Comparison of ENCODE assay signal across 1 cellular context in the genomic region with DNA sequence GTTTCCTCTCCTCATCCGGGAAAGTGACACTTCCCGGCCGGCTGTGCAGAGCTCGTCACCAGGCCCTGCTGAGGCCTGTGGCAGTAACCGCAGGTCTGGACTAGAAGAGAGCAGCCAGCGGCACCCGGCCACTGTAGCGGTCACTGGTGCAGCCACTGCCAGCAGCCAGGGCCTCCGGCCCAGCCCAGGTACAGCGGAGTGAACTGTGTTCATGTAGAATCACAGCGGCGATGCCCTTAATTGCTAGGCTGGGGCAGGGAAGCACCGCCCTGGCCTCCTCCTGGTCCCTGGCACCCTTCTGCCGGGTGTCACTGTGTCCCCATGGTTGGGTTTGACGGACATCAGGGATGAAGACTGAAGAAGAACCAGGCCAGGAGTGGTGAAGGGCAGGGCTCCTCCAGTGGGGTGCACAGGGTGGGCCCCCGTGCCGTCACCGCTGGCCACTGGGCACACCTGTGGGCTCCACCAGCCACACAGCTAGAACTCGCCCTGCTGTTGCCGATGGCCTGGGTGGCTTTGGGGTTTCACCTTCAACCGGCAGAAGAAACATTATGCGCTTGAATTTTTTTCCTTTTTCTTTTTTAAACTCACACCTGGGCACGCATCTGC.
TF ChIP-seq lines count a peak whose summit lies in the region.

No MANE protein-coding gene starts in this region.

TF ChIP-seq in SK-N-SH, 30 proteins besides CTCF, POLR2A, EP300 and RAD21 (continued from another document):
- TF ChIP-seq, protein P1, sequence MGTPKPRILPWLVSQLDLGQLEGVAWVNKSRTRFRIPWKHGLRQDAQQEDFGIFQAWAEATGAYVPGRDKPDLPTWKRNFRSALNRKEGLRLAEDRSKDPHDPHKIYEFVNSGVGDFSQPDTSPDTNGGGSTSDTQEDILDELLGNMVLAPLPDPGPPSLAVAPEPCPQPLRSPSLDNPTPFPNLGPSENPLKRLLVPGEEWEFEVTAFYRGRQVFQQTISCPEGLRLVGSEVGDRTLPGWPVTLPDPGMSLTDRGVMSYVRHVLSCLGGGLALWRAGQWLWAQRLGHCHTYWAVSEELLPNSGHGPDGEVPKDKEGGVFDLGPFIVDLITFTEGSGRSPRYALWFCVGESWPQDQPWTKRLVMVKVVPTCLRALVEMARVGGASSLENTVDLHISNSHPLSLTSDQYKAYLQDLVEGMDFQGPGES (IDR thresholded peaks at IDR 0.05; ENCODE audit: low read depth, low read length), result no peak
- TF ChIP-seq GATA2 (CRISPR knock-in tag; IDR thresholded peaks at IDR 0.05) (no peak), YY1 (IDR thresholded peaks at IDR 0.05; ENCODE audit: low read depth) (no peak), POLR2AphosphoS5 (IDR thresholded peaks at IDR 0.05; ENCODE audit: low read depth, low read length) (no peak), NFIC (IDR thresholded peaks at IDR 0.05; ENCODE audit: borderline replicate concordance) (no peak), MEF2A (IDR thresholded peaks at IDR 0.05; ENCODE audit: borderline replicate concordance, low read depth) (no peak), JUND (IDR thresholded peaks at IDR 0.05) (no peak), TAF1 (IDR thresholded peaks at IDR 0.05; ENCODE audit: borderline replicate concordance, low read depth, low read length) (no peak), NRF1 (IDR thresholded peaks at IDR 0.05; ENCODE audit: low read depth, low read length) (no peak)
- TF ChIP-seq, protein P2, sequence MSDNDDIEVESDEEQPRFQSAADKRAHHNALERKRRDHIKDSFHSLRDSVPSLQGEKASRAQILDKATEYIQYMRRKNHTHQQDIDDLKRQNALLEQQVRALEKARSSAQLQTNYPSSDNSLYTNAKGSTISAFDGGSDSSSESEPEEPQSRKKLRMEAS (IDR thresholded peaks at IDR 0.05; ENCODE audit: low read depth), result no peak
- TF ChIP-seq, protein P3, sequence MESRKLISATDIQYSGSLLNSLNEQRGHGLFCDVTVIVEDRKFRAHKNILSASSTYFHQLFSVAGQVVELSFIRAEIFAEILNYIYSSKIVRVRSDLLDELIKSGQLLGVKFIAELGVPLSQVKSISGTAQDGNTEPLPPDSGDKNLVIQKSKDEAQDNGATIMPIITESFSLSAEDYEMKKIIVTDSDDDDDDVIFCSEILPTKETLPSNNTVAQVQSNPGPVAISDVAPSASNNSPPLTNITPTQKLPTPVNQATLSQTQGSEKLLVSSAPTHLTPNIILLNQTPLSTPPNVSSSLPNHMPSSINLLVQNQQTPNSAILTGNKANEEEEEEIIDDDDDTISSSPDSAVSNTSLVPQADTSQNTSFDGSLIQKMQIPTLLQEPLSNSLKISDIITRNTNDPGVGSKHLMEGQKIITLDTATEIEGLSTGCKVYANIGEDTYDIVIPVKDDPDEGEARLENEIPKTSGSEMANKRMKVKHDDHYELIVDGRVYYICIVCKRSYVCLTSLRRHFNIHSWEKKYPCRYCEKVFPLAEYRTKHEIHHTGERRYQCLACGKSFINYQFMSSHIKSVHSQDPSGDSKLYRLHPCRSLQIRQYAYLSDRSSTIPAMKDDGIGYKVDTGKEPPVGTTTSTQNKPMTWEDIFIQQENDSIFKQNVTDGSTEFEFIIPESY (IDR thresholded peaks at IDR 0.05; ENCODE audit: borderline replicate concordance, low read depth), result no peak
- TF ChIP-seq, protein P4, sequence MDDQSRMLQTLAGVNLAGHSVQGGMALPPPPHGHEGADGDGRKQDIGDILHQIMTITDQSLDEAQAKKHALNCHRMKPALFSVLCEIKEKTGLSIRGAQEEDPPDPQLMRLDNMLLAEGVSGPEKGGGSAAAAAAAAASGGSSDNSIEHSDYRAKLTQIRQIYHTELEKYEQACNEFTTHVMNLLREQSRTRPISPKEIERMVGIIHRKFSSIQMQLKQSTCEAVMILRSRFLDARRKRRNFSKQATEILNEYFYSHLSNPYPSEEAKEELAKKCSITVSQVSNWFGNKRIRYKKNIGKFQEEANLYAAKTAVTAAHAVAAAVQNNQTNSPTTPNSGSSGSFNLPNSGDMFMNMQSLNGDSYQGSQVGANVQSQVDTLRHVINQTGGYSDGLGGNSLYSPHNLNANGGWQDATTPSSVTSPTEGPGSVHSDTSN (IDR thresholded peaks at IDR 0.05), result no peak
